Comparison of ENCODE assay signal across 9 cellular contexts in genomic region chr7:157576415-157576814, GRCh38.
DNase-seq lines count a peak whose midpoint lies in the region; ATAC-seq and TF ChIP-seq lines count a peak whose summit lies in the region.
"Had no signal": no experiment of that assay in that cellular context is flagged by ENCODE, and none has a peak within 500 bp of the region (broad histone marks: within the 10 kb centered on the region; RNA-seq: fewer than 3 reads in every experiment).

No MANE protein-coding gene starts in this region.

- DNase-seq in T-helper 22 cell (ENCODE audit: low read depth) (peak; percentile 32), testis (peak; percentile 52), GM23248 (no peak), NCI-H1417 (lab: John Stamatoyannopoulos, UW) (no peak)
- peak; percentile 25 to 83 (median 66) for DNase-seq in naive thymus-derived CD8-positive, alpha-beta T cell

- peak; percentile 79 for ATAC-seq in activated T-helper 17 cell treated with anti-CD3 and anti-CD28 coated beads, Interleukin-2, amount 50 U/mL, for 72 hours (replicated peaks)
- ATAC-seq in naive thymus-derived CD8-positive, alpha-beta T cell, result peak; percentile 91 to 94
- ATAC-seq in GM19395 (IDR thresholded peaks at IDR 0.05; ENCODE audit: unreplicated experiment) (no peak), HG02763 (IDR thresholded peaks at IDR 0.05; ENCODE audit: unreplicated experiment) (no peak)

- H3K9me2 ChIP-seq in GM23248 (ENCODE audit: insufficient read depth), result no peaks in the 10 kb centered on the region

- no peak for TF ChIP-seq CTCF in testis (IDR thresholded peaks at IDR 0.05)

- in situ Hi-C loops in GM23248 (cut with MboI), result no loop called here

- no peaks in the 10 kb centered on the region for H3F3A ChIP-seq in GM23248 (ENCODE audit: insufficient read depth)

- H3K4me3 Mint-ChIP-seq in activated T-helper 17 cell treated with anti-CD3 and anti-CD28 coated beads, Interleukin-2, amount 50 U/mL, for 72 hours, result peak overlapping the region; percentile 86
- H3K4me3 Mint-ChIP-seq in naive thymus-derived CD8-positive, alpha-beta T cell, result peak overlapping the region; percentile 73 to 91 (median 80)

- H3K4me1 ChIP-seq in testis (no peaks in the 10 kb centered on the region), GM23248 (ENCODE audit: insufficient read depth) (no peaks in the 10 kb centered on the region)

- H3K9ac ChIP-seq in GM23248, result no peak overlapping the region

- no peaks in the 10 kb centered on the region for H3K79me2 ChIP-seq in GM23248 (ENCODE audit: insufficient read depth)

- H3K27me3 ChIP-seq in testis (no peaks in the 10 kb centered on the region), GM23248 (replicated peaks; ENCODE audit: insufficient read depth) (no peaks in the 10 kb centered on the region; the same call in 1 of the 2 replicates)

- H3K27ac Mint-ChIP-seq in activated T-helper 17 cell treated with anti-CD3 and anti-CD28 coated beads, Interleukin-2, amount 50 U/mL, for 72 hours, result peak overlapping the region; percentile 87
- peak overlapping the region; percentile 83 to 97 (median 94) for H3K27ac Mint-ChIP-seq in naive thymus-derived CD8-positive, alpha-beta T cell

- H4K20me1 ChIP-seq in GM23248 (ENCODE audit: insufficient read depth), result no peaks in the 10 kb centered on the region

- H3K4me3 ChIP-seq in testis (peak overlapping the region; percentile 10 to 35), GM23248 (no peak overlapping the region)

- no peaks in the 10 kb centered on the region for H3K36me3 Mint-ChIP-seq in activated T-helper 17 cell treated with anti-CD3 and anti-CD28 coated beads, Interleukin-2, amount 50 U/mL, for 72 hours (ENCODE audit: low read depth)
- peaks cover 0 to 5% (median 0%) of the 10 kb centered on the region in 3 donors for H3K36me3 Mint-ChIP-seq in naive thymus-derived CD8-positive, alpha-beta T cell

- H2AFZ ChIP-seq in GM23248, result no peak overlapping the region

- H3K27ac ChIP-seq in testis, result no peak overlapping the region
- H3K27ac ChIP-seq in GM23248, result no peak overlapping the region
- H3K27ac ChIP-seq: VCaP had no signal

- no peak overlapping the region for H3K4me2 ChIP-seq in GM23248 (ENCODE audit: unreplicated experiment)

- TF ChIP-seq POLR2A in testis (IDR thresholded peaks at IDR 0.05), result no peak

- H3K36me3 ChIP-seq in testis (ENCODE audit: low read depth, missing control alignments), result no peaks in the 10 kb centered on the region
- H3K36me3 ChIP-seq in GM23248 (ENCODE audit: low read depth), result no peaks in the 10 kb centered on the region

- POLR2A ChIA-PET in naive thymus-derived CD8-positive, alpha-beta T cell (lab: Charles Lee), result interaction anchor here (0.7 to 2.3 kb wide), 5 partner anchors 11 to 105 kb away, joined by 3 to 6 read pairs (median 4); no protein-coding TSS in a partner anchor

- intact Hi-C loops in testis (cut with DNase I; ENCODE audit: low total_unique reads), result no loop called here

- H3K4me1 Mint-ChIP-seq in activated T-helper 17 cell treated with anti-CD3 and anti-CD28 coated beads, Interleukin-2, amount 50 U/mL, for 72 hours, result peaks cover 13% of the 10 kb centered on the region
- H3K4me1 Mint-ChIP-seq in naive thymus-derived CD8-positive, alpha-beta T cell, result peaks cover 10 to 24% (median 17%) of the 10 kb centered on the region in 4 donors

- H3K27me3 Mint-ChIP-seq in activated T-helper 17 cell treated with anti-CD3 and anti-CD28 coated beads, Interleukin-2, amount 50 U/mL, for 72 hours, result no peaks in the 10 kb centered on the region
- peaks cover 0 to 10% (median 0%) of the 10 kb centered on the region in 5 donors for H3K27me3 Mint-ChIP-seq in naive thymus-derived CD8-positive, alpha-beta T cell

- 57 to 63% methylated on average over 36 of the region's 36 CpGs for whole genome bisulfite sequencing in testis, 2 donors
- 61 to 67% methylated on average over 36 of the region's 36 CpGs for WGBS in GM23248 (ENCODE audit: low coverage in 1 of 2, low lambda C conversion rate in 2 of 2, missing lambda C conversion rate in 2 of 2), 2 experiments

- no peaks in the 10 kb centered on the region for H3K9me3 Mint-ChIP-seq in activated T-helper 17 cell treated with anti-CD3 and anti-CD28 coated beads, Interleukin-2, amount 50 U/mL, for 72 hours
- H3K9me3 Mint-ChIP-seq in naive thymus-derived CD8-positive, alpha-beta T cell, result no peaks in the 10 kb centered on the region

- no peaks in the 10 kb centered on the region for H3K9me3 ChIP-seq in testis
- no peaks in the 10 kb centered on the region for H3K9me3 ChIP-seq in GM23248 (ENCODE audit: low read depth)

Comparison
In these comparisons a context has a peak if more than half of its experiments do, and no peak if none do; other contexts are left out.
1. DNase-seq: peak in T-helper 22 cell (single experiment), naive thymus-derived CD8-positive, alpha-beta T cell (10 of 10) and testis (single experiment); none in GM23248 (single experiment) and NCI-H1417 (0 of 3).
2. ATAC-seq: peak in activated T-helper 17 cell treated with anti-CD3 and anti-CD28 coated beads, Interleukin-2, amount 50 U/mL, for 72 hours (single experiment) and naive thymus-derived CD8-positive, alpha-beta T cell (2 of 2); none in GM19395 (single experiment) and HG02763 (single experiment).